ENCODE assay signal across 11 cellular contexts in genomic region chr22:25420471-25420924, GRCh38.
DNase-seq lines count a peak whose midpoint lies in the region; ATAC-seq, FAIRE-seq and TF ChIP-seq lines count a peak whose summit lies in the region.
"Had no signal": no experiment of that assay in that cellular context is flagged by ENCODE, and none has a peak within 500 bp of the region (broad histone marks: within the 10 kb centered on the region; RNA-seq: fewer than 3 reads in every experiment).

No MANE protein-coding gene starts in this region.

- no peak overlapping the region for H3K18ac ChIP-seq in IMR-90 (ENCODE audit: low read depth, low read length)
- H3K18ac ChIP-seq in H1 (ENCODE audit: extremely low read depth, low read length), result peak overlapping the region; percentile 48
- H3K18ac ChIP-seq in trophoblast cell (ENCODE audit: low read length), result no peak overlapping the region

- dilution Hi-C loops in IMR-90 (cut with HindIII; ENCODE audit: low sequenced_read_pairs, unreplicated experiment), result no loop called here

- no peaks in the 10 kb centered on the region for H4K20me1 ChIP-seq in IMR-90 (ENCODE audit: insufficient read depth, low read length)
- H4K20me1 ChIP-seq in H1 (replicated peaks in 1 of 2; ENCODE audit: control insufficient read depth in 1 of 2, insufficient read depth in 2 of 2, low read length in 2 of 2), result no peaks in the 10 kb centered on the region

- H2BK15ac ChIP-seq in IMR-90 (ENCODE audit: low read depth, low read length) (no peak overlapping the region), H1 (ENCODE audit: low read length) (no peak overlapping the region; the same call in 1 of the 2 replicates)

- no peaks in the 10 kb centered on the region for H3K79me2 ChIP-seq in H1 (ENCODE audit: control insufficient read depth in 1 of 2, insufficient read depth in 2 of 2, low read length in 2 of 2)
- no peaks in the 10 kb centered on the region for H3K79me2 ChIP-seq in trophoblast cell (ENCODE audit: control insufficient read depth, insufficient read depth, low read length, poor library complexity)

- no peak for TF ChIP-seq EP300 in H1 (IDR thresholded peaks at IDR 0.05; ENCODE audit: borderline replicate concordance in 1 of 2, low read depth in 2 of 2, low read length in 2 of 2)

- H2BK12ac ChIP-seq in H1 (ENCODE audit: low read depth, low read length), result 0 out of 2 replicates have a peak overlapping the region, but pooled peaks have one; percentile 50
- H2BK12ac ChIP-seq in trophoblast cell (ENCODE audit: low read length), result no peak overlapping the region

- H2BK5ac ChIP-seq in IMR-90 (ENCODE audit: low read depth, low read length, poor library complexity, severe bottlenecking) (no peak overlapping the region), H1 (ENCODE audit: low read depth, low read length) (no peak overlapping the region), trophoblast cell (ENCODE audit: low read depth, low read length, poor library complexity) (no peak overlapping the region)

- no peaks in the 10 kb centered on the region for H3K9me1 ChIP-seq in IMR-90 (ENCODE audit: insufficient read depth, low read length)

- H4K8ac ChIP-seq in IMR-90 (ENCODE audit: low read depth in 2 of 2, low read length in 2 of 2), result no peak overlapping the region
- no peak overlapping the region for H4K8ac ChIP-seq in H1 (ENCODE audit: extremely low read depth, insufficient read depth, low read length)
- no peak overlapping the region for H4K8ac ChIP-seq in trophoblast cell (ENCODE audit: low read depth, low read length)

- H2AK9ac ChIP-seq in IMR-90 (replicated peaks; ENCODE audit: low read depth, low read length, poor library complexity), result no peak overlapping the region

- H3K4me3 ChIP-seq in IMR-90 (ENCODE audit: insufficient read depth, low read depth, low read length), result no peak overlapping the region
- H3K4me3 ChIP-seq in H1 (ENCODE audit: extremely low read depth in 1 of 4, insufficient read depth in 2 of 4, low read depth in 3 of 4, low read length in 4 of 4), result peak overlapping the region; percentile 45 to 86 (median 54)
- peak overlapping the region; percentile 42 for H3K4me3 ChIP-seq in trophoblast cell (ENCODE audit: low read depth, low read length)

- H2AFZ ChIP-seq in IMR-90 (replicated peaks; ENCODE audit: low read length, poor library complexity) (peak overlapping the region; percentile 40), H1 (ENCODE audit: low read length) (no peak overlapping the region), trophoblast cell (ENCODE audit: insufficient read depth, low read length, poor library complexity) (no peak overlapping the region)

- H3K9me3 ChIP-seq in ES-I3 (ENCODE audit: control insufficient read depth, insufficient read depth, low read length), result no peaks in the 10 kb centered on the region
- no peaks in the 10 kb centered on the region; the same call in 1 of the 2 replicates for H3K9me3 ChIP-seq in IMR-90 (ENCODE audit: control insufficient read depth, insufficient read depth, low read length)
- no peaks in the 10 kb centered on the region for H3K9me3 ChIP-seq in H1 (ENCODE audit: insufficient read depth in 2 of 2, low read depth in 1 of 2, low read length in 1 of 2)
- H3K9me3 ChIP-seq in trophoblast cell (ENCODE audit: insufficient read depth, low read depth, low read length), result peaks cover 2% of the 10 kb centered on the region

- H3K79me1 ChIP-seq in IMR-90 (ENCODE audit: low read depth in 1 of 2, low read length in 2 of 2) (no peaks in the 10 kb centered on the region), H1 (ENCODE audit: low read depth, low read length) (no peaks in the 10 kb centered on the region), trophoblast cell (ENCODE audit: low read length) (no peaks in the 10 kb centered on the region)

- H3K4me1 ChIP-seq in ES-I3 (ENCODE audit: insufficient read depth, low read length), result peaks cover 5% of the 10 kb centered on the region; the same call in 1 of the 2 replicates
- peaks cover 6% of the 10 kb centered on the region; the same call in 1 of the 2 replicates for H3K4me1 ChIP-seq in IMR-90 (ENCODE audit: control insufficient read depth, insufficient read depth, low read length)
- peaks cover 4 to 12% (median 6%) of the 10 kb centered on the region in 4 experiments; a peak in 6 of 7 replicates for H3K4me1 ChIP-seq in H1 (replicated peaks in 1 of 4; ENCODE audit: control insufficient read depth in 3 of 4, insufficient read depth in 4 of 4, low read length in 3 of 4)
- peaks cover 5 to 6% of the 10 kb centered on the region in 2 experiments for H3K4me1 ChIP-seq in trophoblast cell (ENCODE audit: control insufficient read depth in 1 of 2, insufficient read depth in 2 of 2, low read length in 2 of 2)

- POLR2A ChIA-PET in IMR-90 (lab: Charles Lee; ENCODE audit: unreplicated experiment) (no interaction called here), H1 (lab: Charles Lee; ENCODE audit: partially characterized antibody) (interaction anchor here (1.0 to 2.1 kb wide), 4 partner anchors 10 to 137 kb away, joined by 3 to 7 read pairs (median 4); no protein-coding TSS in a partner anchor)

- BruUV-seq in IMR-90 (replicated peaks; lab: Mats Ljungman, UMichigan), result no TSS peak

- H3K9ac ChIP-seq in ES-I3 (ENCODE audit: low read depth, low read length) (peak overlapping the region; percentile 64; the same call in 1 of the 2 replicates), IMR-90 (ENCODE audit: low read depth, low read length) (no peak overlapping the region), H1 (replicated peaks in 1 of 4; ENCODE audit: extremely low read depth in 1 of 4, low read depth in 3 of 4, low read length in 3 of 4) (no peak overlapping the region), trophoblast cell (ENCODE audit: low read length) (no peak overlapping the region)

- in situ Hi-C loops in IMR-90 (cut with MboI; ENCODE audit: low sequenced_read_pairs), result no loop called here

- CTCF ChIA-PET in IMR-90 (lab: Yijun Ruan, JAX) (interaction anchor here (1.1 kb wide), 1 partner anchor 28 kb away, joined by 3 read pairs; no protein-coding TSS in a partner anchor), H1 (lab: Charles Lee; ENCODE audit: partially characterized antibody) (interaction anchor here (1.0 to 2.4 kb wide), 6 partner anchors 11 to 87 kb away, joined by 3 to 10 read pairs (median 3); no protein-coding TSS in a partner anchor)

- H4K5ac ChIP-seq in IMR-90 (ENCODE audit: low read depth, low read length) (no peak overlapping the region), H1 (ENCODE audit: insufficient read length, low read depth, low read length) (no peak overlapping the region)

- H2BK120ac ChIP-seq in IMR-90 (ENCODE audit: low read depth, low read length), result no peak overlapping the region
- H2BK120ac ChIP-seq in H1 (replicated peaks; ENCODE audit: low read depth, low read length), result no peak overlapping the region
- H2BK120ac ChIP-seq in trophoblast cell (ENCODE audit: insufficient read depth, low read length, poor library complexity), result no peak overlapping the region

- H3K36me3 ChIP-seq in ES-I3 (ENCODE audit: insufficient read depth, low read length), result no peaks in the 10 kb centered on the region
- H3K36me3 ChIP-seq in IMR-90 (ENCODE audit: control insufficient read depth, insufficient read depth, low read length), result no peaks in the 10 kb centered on the region
- no peaks in the 10 kb centered on the region for H3K36me3 ChIP-seq in H1 (ENCODE audit: control insufficient read depth in 2 of 4, insufficient read depth in 4 of 4, low read length in 3 of 4)
- no peaks in the 10 kb centered on the region for H3K36me3 ChIP-seq in trophoblast cell (ENCODE audit: control insufficient read depth in 1 of 2, insufficient read depth in 2 of 2, low read length in 2 of 2)

- H2BK20ac ChIP-seq in IMR-90 (ENCODE audit: low read depth, low read length) (no peak overlapping the region), H1 (ENCODE audit: low read length) (no peak overlapping the region)

- H3K56ac ChIP-seq in IMR-90 (ENCODE audit: extremely low read depth, insufficient read depth, low read length) (no peak overlapping the region), H1 (replicated peaks; ENCODE audit: insufficient read length, low read depth, low read length) (no peak overlapping the region)

- no peak for FAIRE-seq in H1 (lab: Jason Lieb, UNC)

- H3K4ac ChIP-seq in IMR-90 (ENCODE audit: low read depth, low read length) (no peak overlapping the region), H1 (replicated peaks; ENCODE audit: insufficient read length, low read depth, low read length) (no peak overlapping the region), trophoblast cell (ENCODE audit: low read depth, low read length) (no peak overlapping the region)

- WGBS in IMR-90 (ENCODE audit: extremely low coverage in 2 of 2, insufficient read length in 1 of 2), 2 experiments, result 17% methylated on average over 10 of the region's 21 CpGs; no CpG with 5 or more reads in 1 of the 2 experiments
- whole genome bisulfite sequencing in H1 (ENCODE audit: extremely low coverage in 1 of 2, insufficient coverage in 1 of 2, insufficient read length in 1 of 2, insufficient replicate concordance in 2 of 2, low coverage in 1 of 2, low lambda C conversion rate in 2 of 2, missing lambda C conversion rate in 1 of 2), 2 experiments, result 38% methylated on average over 12 of the region's 21 CpGs; no CpG with 5 or more reads in 1 of the 2 experiments
- WGBS in trophoblast cell (ENCODE audit: extremely low coverage, insufficient coverage, insufficient read length), result no CpG with 5 or more reads among the region's 21 CpGs

- H3K27me3 ChIP-seq in IMR-90 (ENCODE audit: control insufficient read depth, insufficient read depth, low read length), result peaks cover 72% of the 10 kb centered on the region
- peaks cover 11 to 28% (median 20%) of the 10 kb centered on the region in 4 experiments for H3K27me3 ChIP-seq in H1 (replicated peaks in 1 of 4; ENCODE audit: control insufficient read depth in 3 of 4, extremely low read depth in 1 of 4, insufficient read depth in 3 of 4, low read length in 3 of 4)
- H3K27me3 ChIP-seq in trophoblast cell (ENCODE audit: insufficient read depth, low read length), result peaks cover 24% of the 10 kb centered on the region

- intact Hi-C loops in IMR-90 (cut with micrococcal nuclease), result no loop called here

- H4K12ac ChIP-seq in trophoblast cell (ENCODE audit: low read depth, low read length), result no peak overlapping the region

- peaks cover 10% of the 10 kb centered on the region for H3K23me2 ChIP-seq in H1 (ENCODE audit: low read depth, low read length)

- H3K14ac ChIP-seq in IMR-90 (replicated peaks; ENCODE audit: low read depth, low read length) (no peak overlapping the region), H1 (ENCODE audit: insufficient read length) (no peak overlapping the region), trophoblast cell (ENCODE audit: low read length) (no peak overlapping the region)

- TF ChIP-seq POLR2A in IMR-90 (IDR thresholded peaks at IDR 0.05; ENCODE audit: low read depth, low read length), result no peak
- TF ChIP-seq POLR2A in H1 (IDR thresholded peaks at IDR 0.05; ENCODE audit: control extremely low read depth in 1 of 2, low read depth in 2 of 2, low read length in 2 of 2), result no peak

- ATAC-seq in IMR-90 (ENCODE audit: low read depth), result no peak
- no peak for ATAC-seq in GM21576 (IDR thresholded peaks at IDR 0.05; ENCODE audit: unreplicated experiment)
- no peak for ATAC-seq in GM18907 (IDR thresholded peaks at IDR 0.05; ENCODE audit: unreplicated experiment)

- H2AK5ac ChIP-seq in IMR-90 (ENCODE audit: low read depth, low read length) (no peak overlapping the region), H1 (ENCODE audit: low read depth, low read length) (no peak overlapping the region), trophoblast cell (ENCODE audit: low read length) (no peak overlapping the region)

- H3K27ac ChIP-seq in IMR-90 (ENCODE audit: insufficient read depth, low read length) (no peak overlapping the region), H1 (ENCODE audit: low read depth, low read length) (no peak overlapping the region), trophoblast cell (ENCODE audit: low read depth, low read length) (no peak overlapping the region)
- H3K27ac ChIP-seq: RWPE1 had no signal

- H3K4me2 ChIP-seq in IMR-90 (ENCODE audit: low read depth, low read length) (no peak overlapping the region; the same call in 1 of the 2 replicates), H1 (ENCODE audit: insufficient read depth in 1 of 2, low read depth in 2 of 2, low read length in 2 of 2) (peak overlapping the region; percentile 64 to 95), trophoblast cell (ENCODE audit: low read length) (peak overlapping the region; percentile 58)

- no peak for TF ChIP-seq RAD21 in IMR-90 (IDR thresholded peaks at IDR 0.05; ENCODE audit: low read length)
- no peak for TF ChIP-seq RAD21 in H1 (IDR thresholded peaks at IDR 0.05 in 1 of 2, conservative IDR thresholded peaks at IDR 0.05 in 1 of 2; ENCODE audit: low read depth in 2 of 2, low read length in 2 of 2)

- no peak for DNase-seq in IMR-90
- DNase-seq in H1 (ENCODE audit: low read depth in 1 of 2, low spot score in 2 of 2), result no peak
- DNase-seq in trophoblast cell, result no peak
- DNase-seq in T-helper 1 cell, result no peak
- DNase-seq in NCI-H345 (lab: John Stamatoyannopoulos, UW), result no peak
- DNase-seq: DND-41, Karpas-422 had no signal

- no peak for TF ChIP-seq CTCF in IMR-90 (conservative IDR thresholded peaks at IDR 0.05; ENCODE audit: low read depth, low read length)
- no peak for TF ChIP-seq CTCF in H1 (IDR thresholded peaks at IDR 0.05; ENCODE audit: control extremely low read depth in 1 of 3, insufficient read depth in 1 of 3, low read depth in 1 of 3, low read length in 3 of 3)

- H4K91ac ChIP-seq in IMR-90 (ENCODE audit: insufficient read depth, low read depth, low read length) (no peak overlapping the region), H1 (replicated peaks; ENCODE audit: insufficient read length, low read length) (no peak overlapping the region), trophoblast cell (ENCODE audit: low read depth, low read length) (no peak overlapping the region)

- H3K23ac ChIP-seq in IMR-90 (ENCODE audit: low read depth, low read length) (no peak overlapping the region), H1 (ENCODE audit: insufficient read length) (no peak overlapping the region), trophoblast cell (ENCODE audit: low read length) (no peak overlapping the region)
